19 cellular contexts compared by ENCODE assay signal in the genomic region with DNA sequence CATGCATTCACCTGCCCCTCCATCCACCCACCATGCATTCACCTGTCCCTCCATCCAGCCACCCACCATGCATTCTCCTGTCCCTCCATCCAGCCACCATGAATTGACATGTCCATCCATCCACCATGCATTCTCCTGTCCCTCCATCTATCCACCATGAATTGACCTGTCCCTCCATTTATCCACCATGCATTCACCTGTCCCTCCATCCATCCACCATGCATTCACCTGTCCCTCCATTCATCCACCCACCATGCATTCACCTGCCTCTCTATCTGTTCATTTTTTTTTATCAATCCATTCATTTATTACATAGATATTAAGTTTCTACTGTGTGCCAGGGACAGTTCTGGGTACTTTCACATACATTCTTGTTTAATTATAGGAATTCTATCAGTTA.
DNase-seq lines count a peak whose midpoint lies in the region; ATAC-seq, FAIRE-seq and TF ChIP-seq lines count a peak whose summit lies in the region.
"Had no signal": no experiment of that assay in that cellular context is flagged by ENCODE, and none has a peak within 500 bp of the region (broad histone marks: within the 10 kb centered on the region; RNA-seq: fewer than 3 reads in every experiment).

No MANE protein-coding gene starts in this region.

- H2AFZ ChIP-seq in IMR-90 (replicated peaks; ENCODE audit: low read length, poor library complexity) (peak overlapping the region; percentile 32), H1 (ENCODE audit: low read length) (no peak overlapping the region)

- H3K23ac ChIP-seq in IMR-90 (ENCODE audit: low read depth, low read length) (no peak overlapping the region), H1 (ENCODE audit: insufficient read length) (no peak overlapping the region)

- dilution Hi-C loops in IMR-90 (cut with HindIII; ENCODE audit: low sequenced_read_pairs, unreplicated experiment) = no loop called here

- H2AK5ac ChIP-seq in IMR-90 (ENCODE audit: low read depth, low read length) = no peak overlapping the region
- H2AK5ac ChIP-seq in H1 (ENCODE audit: low read depth, low read length) = peak overlapping the region; percentile 53; the same call in 1 of the 2 replicates

- H3K56ac ChIP-seq in IMR-90 (ENCODE audit: extremely low read depth, insufficient read depth, low read length) = no peak overlapping the region
- H3K56ac ChIP-seq in H1 (replicated peaks; ENCODE audit: insufficient read length, low read depth, low read length) = no peak overlapping the region

- no peak for ATAC-seq in IMR-90 (ENCODE audit: low read depth)
- ATAC-seq in HG03521 (IDR thresholded peaks at IDR 0.05; ENCODE audit: unreplicated experiment) = no peak
- ATAC-seq in T-helper 17 cell = no peak
- ATAC-seq: CD8-positive, alpha-beta T cell had no signal

- no peaks in the 10 kb centered on the region for H4K20me1 ChIP-seq in IMR-90 (ENCODE audit: insufficient read depth, low read length)
- no peaks in the 10 kb centered on the region for H4K20me1 ChIP-seq in H1 (replicated peaks in 1 of 2; ENCODE audit: control insufficient read depth in 1 of 2, insufficient read depth in 2 of 2, low read length in 2 of 2)
- H4K20me1 ChIP-seq: BLaER1 treated with 17β-estradiol and CSF1 and Interleukin-3, amounts not matched to agents 10 nM and 100 nM had no signal

- peaks cover 4% of the 10 kb centered on the region for H3K36me3 Mint-ChIP-seq in T-helper 17 cell (ENCODE audit: low read depth)
- H3K36me3 Mint-ChIP-seq: CD8-positive, alpha-beta T cell had no signal

- H4K91ac ChIP-seq in IMR-90 (ENCODE audit: insufficient read depth, low read depth, low read length) = no peak overlapping the region
- peak overlapping the region; percentile 41 for H4K91ac ChIP-seq in H1 (replicated peaks; ENCODE audit: insufficient read length, low read length)

- H3K4me1 Mint-ChIP-seq in T-helper 17 cell = peaks cover 2% of the 10 kb centered on the region

- H3K36me3 ChIP-seq in IMR-90 (ENCODE audit: control insufficient read depth, insufficient read depth, low read length) (no peaks in the 10 kb centered on the region), H1 (ENCODE audit: control insufficient read depth in 2 of 4, insufficient read depth in 4 of 4, low read length in 3 of 4) (no peaks in the 10 kb centered on the region)
- H3K36me3 ChIP-seq: BLaER1 treated with 17β-estradiol and CSF1 and Interleukin-3, amounts not matched to agents 10 nM and 100 nM had no signal

- no peak for FAIRE-seq in H1 (lab: Jason Lieb, UNC)
- FAIRE-seq: A204.1, D721Med, G401.6, GM12891, GM18507 had no signal

- CTCF ChIA-PET in IMR-90 (lab: Yijun Ruan, JAX) (no interaction called here), H1 (lab: Charles Lee; ENCODE audit: partially characterized antibody) (no interaction called here)

- H2BK12ac ChIP-seq in H1 (ENCODE audit: low read depth, low read length) = peak overlapping the region; percentile 60; the same call in 1 of the 2 replicates

- H3K27ac ChIP-seq in IMR-90 (ENCODE audit: insufficient read depth, low read length) (no peak overlapping the region), H1 (ENCODE audit: low read depth, low read length) (no peak overlapping the region)
- H3K27ac ChIP-seq: BLaER1 treated with 17β-estradiol and CSF1 and Interleukin-3, amounts not matched to agents 10 nM and 100 nM; C4-2B had no signal

- BruUV-seq in IMR-90 (replicated peaks; lab: Mats Ljungman, UMichigan) = no TSS peak

- no peak for TF ChIP-seq POLR2A in IMR-90 (IDR thresholded peaks at IDR 0.05; ENCODE audit: low read depth, low read length)
- TF ChIP-seq POLR2A in H1 (IDR thresholded peaks at IDR 0.05; ENCODE audit: control extremely low read depth in 1 of 2, low read depth in 2 of 2, low read length in 2 of 2) = no peak

- H2AK9ac ChIP-seq in IMR-90 (replicated peaks; ENCODE audit: low read depth, low read length, poor library complexity) = no peak overlapping the region

- H3K27ac Mint-ChIP-seq in T-helper 17 cell = no peak overlapping the region
- H3K27ac Mint-ChIP-seq: CD4-positive, alpha-beta T cell; CD8-positive, alpha-beta T cell had no signal

- H2BK20ac ChIP-seq in IMR-90 (ENCODE audit: low read depth, low read length) (no peak overlapping the region), H1 (ENCODE audit: low read length) (no peak overlapping the region)

- no peak overlapping the region for H3K4me3 Mint-ChIP-seq in T-helper 17 cell
- H3K4me3 Mint-ChIP-seq: CD4-positive, alpha-beta T cell; CD8-positive, alpha-beta T cell had no signal

- H3K4me3 ChIP-seq in IMR-90 (ENCODE audit: insufficient read depth, low read depth, low read length) (no peak overlapping the region), H1 (ENCODE audit: extremely low read depth in 1 of 4, insufficient read depth in 2 of 4, low read depth in 3 of 4, low read length in 4 of 4) (no peak overlapping the region)
- H3K4me3 ChIP-seq: BLaER1 treated with 17β-estradiol and CSF1 and Interleukin-3, amounts not matched to agents 10 nM and 100 nM had no signal

- no peak for DNase-seq in IMR-90
- no peak for DNase-seq in H1 (ENCODE audit: low read depth in 1 of 2, low spot score in 2 of 2)
- DNase-seq in NCI-H2171 treated with DMSO at 0.1 percent for 48 hours (lab: John Stamatoyannopoulos, UW) = no peak
- DNase-seq in T-helper 17 cell = no peak
- DNase-seq: 8988T; ACHN; Caco-2; CD4-positive, alpha-beta T cell; CD8-positive, alpha-beta T cell; DMS79 treated with DMSO at 0.1 percent for 48 hours; GF-D8 had no signal

- H3K4me2 ChIP-seq in IMR-90 (ENCODE audit: low read depth, low read length) = no peak overlapping the region
- H3K4me2 ChIP-seq in H1 (ENCODE audit: insufficient read depth in 1 of 2, low read depth in 2 of 2, low read length in 2 of 2) = no peak overlapping the region
- H3K4me2 ChIP-seq: BLaER1 treated with 17β-estradiol and CSF1 and Interleukin-3, amounts not matched to agents 10 nM and 100 nM had no signal

- intact Hi-C loops in IMR-90 (cut with micrococcal nuclease) = no loop called here

- H2BK5ac ChIP-seq in IMR-90 (ENCODE audit: low read depth, low read length, poor library complexity, severe bottlenecking) = no peak overlapping the region
- H2BK5ac ChIP-seq in H1 (ENCODE audit: low read depth, low read length) = no peak overlapping the region

- H3K18ac ChIP-seq in IMR-90 (ENCODE audit: low read depth, low read length) (no peak overlapping the region), H1 (ENCODE audit: extremely low read depth, low read length) (no peak overlapping the region)

- H4K5ac ChIP-seq in IMR-90 (ENCODE audit: low read depth, low read length) (no peak overlapping the region), H1 (ENCODE audit: insufficient read length, low read depth, low read length) (no peak overlapping the region)

- peaks cover under 1% of the 10 kb centered on the region; the same call in 1 of the 2 replicates for H3K23me2 ChIP-seq in H1 (ENCODE audit: low read depth, low read length)

- POLR2A ChIA-PET in IMR-90 (lab: Charles Lee; ENCODE audit: unreplicated experiment) (no interaction called here), H1 (lab: Charles Lee; ENCODE audit: partially characterized antibody) (no interaction called here)

- no peak overlapping the region for H2BK15ac ChIP-seq in IMR-90 (ENCODE audit: low read depth, low read length)
- H2BK15ac ChIP-seq in H1 (ENCODE audit: low read length) = peak overlapping the region; percentile 61; the same call in 1 of the 2 replicates

- H3K79me2 ChIP-seq in H1 (ENCODE audit: control insufficient read depth in 1 of 2, insufficient read depth in 2 of 2, low read length in 2 of 2) = no peaks in the 10 kb centered on the region

- TF ChIP-seq RAD21 in IMR-90 (IDR thresholded peaks at IDR 0.05; ENCODE audit: low read length) (no peak), H1 (IDR thresholded peaks at IDR 0.05 in 1 of 2, conservative IDR thresholded peaks at IDR 0.05 in 1 of 2; ENCODE audit: low read depth in 2 of 2, low read length in 2 of 2) (no peak)

- peaks cover 30% of the 10 kb centered on the region for H3K9me3 ChIP-seq in IMR-90 (ENCODE audit: control insufficient read depth, insufficient read depth, low read length)
- H3K9me3 ChIP-seq in H1 (ENCODE audit: insufficient read depth in 2 of 2, low read depth in 1 of 2, low read length in 1 of 2) = no peaks in the 10 kb centered on the region
- H3K9me3 ChIP-seq in T-helper 17 cell (ENCODE audit: control insufficient read depth, low read length, poor library complexity, severe bottlenecking) = no peaks in the 10 kb centered on the region
- H3K9me3 ChIP-seq: BLaER1 treated with 17β-estradiol and CSF1 and Interleukin-3, amounts not matched to agents 10 nM and 100 nM; Caco-2 had no signal

- H3K79me1 ChIP-seq in IMR-90 (ENCODE audit: low read depth in 1 of 2, low read length in 2 of 2) (no peaks in the 10 kb centered on the region), H1 (ENCODE audit: low read depth, low read length) (no peaks in the 10 kb centered on the region; the same call in 1 of the 2 replicates)

- H3K9ac ChIP-seq in IMR-90 (ENCODE audit: low read depth, low read length) (no peak overlapping the region), H1 (replicated peaks in 1 of 4; ENCODE audit: extremely low read depth in 1 of 4, low read depth in 3 of 4, low read length in 3 of 4) (no peak overlapping the region)
- H3K9ac ChIP-seq: BLaER1 treated with 17β-estradiol and CSF1 and Interleukin-3, amounts not matched to agents 10 nM and 100 nM had no signal

- TF ChIP-seq EP300 in H1 (IDR thresholded peaks at IDR 0.05; ENCODE audit: borderline replicate concordance in 1 of 2, low read depth in 2 of 2, low read length in 2 of 2) = no peak

- no peaks in the 10 kb centered on the region for H3K9me1 ChIP-seq in IMR-90 (ENCODE audit: insufficient read depth, low read length)

- H3K4me1 ChIP-seq in IMR-90 (ENCODE audit: control insufficient read depth, insufficient read depth, low read length) (no peaks in the 10 kb centered on the region), H1 (replicated peaks in 1 of 4; ENCODE audit: control insufficient read depth in 3 of 4, insufficient read depth in 4 of 4, low read length in 3 of 4) (peaks cover 10 to 22% (median 14%) of the 10 kb centered on the region in 4 experiments)

- TF ChIP-seq CTCF in IMR-90 (conservative IDR thresholded peaks at IDR 0.05; ENCODE audit: low read depth, low read length) (no peak), H1 (IDR thresholded peaks at IDR 0.05; ENCODE audit: control extremely low read depth in 1 of 3, insufficient read depth in 1 of 3, low read depth in 1 of 3, low read length in 3 of 3) (no peak)

- H2BK120ac ChIP-seq in IMR-90 (ENCODE audit: low read depth, low read length) (no peak overlapping the region), H1 (replicated peaks; ENCODE audit: low read depth, low read length) (no peak overlapping the region)

- H3K4ac ChIP-seq in IMR-90 (ENCODE audit: low read depth, low read length) (no peak overlapping the region), H1 (replicated peaks; ENCODE audit: insufficient read length, low read depth, low read length) (no peak overlapping the region)

- H3K27me3 Mint-ChIP-seq in T-helper 17 cell = peaks cover 15% of the 10 kb centered on the region

- H3K27me3 ChIP-seq in IMR-90 (ENCODE audit: control insufficient read depth, insufficient read depth, low read length) (no peaks in the 10 kb centered on the region), H1 (replicated peaks in 1 of 4; ENCODE audit: control insufficient read depth in 3 of 4, extremely low read depth in 1 of 4, insufficient read depth in 3 of 4, low read length in 3 of 4) (peaks cover 0 to 4% (median 2%) of the 10 kb centered on the region in 4 experiments; a peak in 1 of 7 replicates)
- H3K27me3 ChIP-seq: BLaER1 treated with 17β-estradiol and CSF1 and Interleukin-3, amounts not matched to agents 10 nM and 100 nM had no signal

- H3K14ac ChIP-seq in IMR-90 (replicated peaks; ENCODE audit: low read depth, low read length) (no peak overlapping the region), H1 (ENCODE audit: insufficient read length) (no peak overlapping the region)

- in situ Hi-C loops in IMR-90 (cut with MboI; ENCODE audit: low sequenced_read_pairs) = no loop called here

- H4K8ac ChIP-seq in IMR-90 (ENCODE audit: low read depth in 2 of 2, low read length in 2 of 2) (no peak overlapping the region), H1 (ENCODE audit: extremely low read depth, insufficient read depth, low read length) (no peak overlapping the region)
